Comparison of ENCODE assay signal across 16 cellular contexts in genomic region chr3:122094125-122094524, GRCh38. TPM values are rescaled to one million over a fixed set of nuclear protein-coding genes. Genes with fewer than 3 reads are reported as not detected.
DNase-seq lines count a peak whose midpoint lies in the region; ATAC-seq and TF ChIP-seq lines count a peak whose summit lies in the region.
"Had no signal": no experiment of that assay in that cellular context is flagged by ENCODE, and none has a peak within 500 bp of the region (broad histone marks: within the 10 kb centered on the region; RNA-seq: fewer than 3 reads in every experiment).

No MANE protein-coding gene starts in this region.

- peak overlapping the region; percentile 33 for H3K4me3 Mint-ChIP-seq in activated CD4-positive, alpha-beta T cell treated with anti-CD3 and anti-CD28 coated beads, Interleukin-2, amount 10 ng/mL, durations not matched to agents 24 days and 14 days
- H3K4me3 Mint-ChIP-seq in activated T-helper 17 cell treated with anti-CD3 and anti-CD28 coated beads, Interleukin-2, amount 50 U/mL, for 72 hours, result peak overlapping the region; percentile 57
- H3K4me3 Mint-ChIP-seq: brain had no signal

- intact Hi-C loops in activated CD4-positive, alpha-beta T cell treated with anti-CD3 and anti-CD28 coated beads, Interleukin-2, amount 10 ng/mL, durations not matched to agents 24 days and 14 days (cut with micrococcal nuclease), result loop anchor here (1.0 to 10.0 kb wide), 3 partner anchors 97 to 429 kb away; partner anchors contain the start of gene HCLS1
- intact Hi-C loops in colonic mucosa (cut with DNase I), result no loop called here

- H3K36me3 ChIP-seq in colonic mucosa, result no peaks in the 10 kb centered on the region
- H3K36me3 ChIP-seq: neutrophil, tibial nerve had no signal

- H3K27ac Mint-ChIP-seq in activated CD4-positive, alpha-beta T cell treated with anti-CD3 and anti-CD28 coated beads, Interleukin-2, amount 10 ng/mL, durations not matched to agents 24 days and 14 days, result peak overlapping the region; percentile 86
- peak overlapping the region; percentile 70 for H3K27ac Mint-ChIP-seq in activated T-helper 17 cell treated with anti-CD3 and anti-CD28 coated beads, Interleukin-2, amount 50 U/mL, for 72 hours
- H3K27ac Mint-ChIP-seq: brain had no signal

- H3K27ac ChIP-seq in colonic mucosa, result no peak overlapping the region
- H3K27ac ChIP-seq: neutrophil, tibial nerve, VCaP had no signal

- no peaks in the 10 kb centered on the region for H3K27me3 Mint-ChIP-seq in activated CD4-positive, alpha-beta T cell treated with anti-CD3 and anti-CD28 coated beads, Interleukin-2, amount 10 ng/mL, durations not matched to agents 24 days and 14 days
- no peaks in the 10 kb centered on the region for H3K27me3 Mint-ChIP-seq in activated T-helper 17 cell treated with anti-CD3 and anti-CD28 coated beads, Interleukin-2, amount 50 U/mL, for 72 hours
- H3K27me3 Mint-ChIP-seq: brain had no signal

- H3K4me3 ChIP-seq in colonic mucosa, result no peak overlapping the region
- H3K4me3 ChIP-seq: tibial nerve had no signal

- DNase-seq in activated CD4-positive, alpha-beta T cell treated with anti-CD3 and anti-CD28 coated beads, Interleukin-2, amount 10 ng/mL, durations not matched to agents 24 days and 14 days, result peak; percentile 57
- no peak for DNase-seq in activated CD4-positive, alpha-beta T cell treated with anti-CD3 and anti-CD28 coated beads for 1 hour
- DNase-seq in GM20000 (ENCODE audit: low spot score) (peak; percentile 37), colonic mucosa (no peak), HUDEP-2 (lab: John Stamatoyannopoulos, UW; ENCODE audit: unreplicated experiment in 76 of 76) (no peak), NK-92 (lab: John Stamatoyannopoulos, UW; ENCODE audit: unreplicated experiment) (no peak)
- DNase-seq: 8988T, HCEC 1CT, SHP77 had no signal

- H3K4me1 Mint-ChIP-seq in activated CD4-positive, alpha-beta T cell treated with anti-CD3 and anti-CD28 coated beads, Interleukin-2, amount 10 ng/mL, durations not matched to agents 24 days and 14 days, result peaks cover 28% of the 10 kb centered on the region
- H3K4me1 Mint-ChIP-seq in activated T-helper 17 cell treated with anti-CD3 and anti-CD28 coated beads, Interleukin-2, amount 50 U/mL, for 72 hours, result peaks cover 10% of the 10 kb centered on the region

- ATAC-seq in HG02885 (IDR thresholded peaks at IDR 0.05; ENCODE audit: poor library complexity, unreplicated experiment), result peak; percentile 68
- peak; percentile 52 for ATAC-seq in activated T-helper 17 cell treated with anti-CD3 and anti-CD28 coated beads, Interleukin-2, amount 50 U/mL, for 72 hours (replicated peaks)

- no peak for TF ChIP-seq CTCF in GM20000 (IDR thresholded peaks at IDR 0.05; ENCODE audit: extremely low read depth, missing control alignments)
- TF ChIP-seq CTCF in colonic mucosa (IDR thresholded peaks at IDR 0.05), result no peak

- no peaks in the 10 kb centered on the region for H3K4me1 ChIP-seq in colonic mucosa
- H3K4me1 ChIP-seq: tibial nerve had no signal

- H3K9ac ChIP-seq in colonic mucosa (ENCODE audit: low read depth in 2 of 2, low read length in 2 of 2), result no peak overlapping the region

- no peaks in the 10 kb centered on the region for H3K36me3 Mint-ChIP-seq in activated CD4-positive, alpha-beta T cell treated with anti-CD3 and anti-CD28 coated beads, Interleukin-2, amount 10 ng/mL, durations not matched to agents 24 days and 14 days (ENCODE audit: low read depth)
- no peaks in the 10 kb centered on the region for H3K36me3 Mint-ChIP-seq in activated T-helper 17 cell treated with anti-CD3 and anti-CD28 coated beads, Interleukin-2, amount 50 U/mL, for 72 hours (ENCODE audit: low read depth)
- H3K36me3 Mint-ChIP-seq: brain had no signal

- H3K27me3 ChIP-seq in colonic mucosa, result no peaks in the 10 kb centered on the region
- H3K27me3 ChIP-seq: tibial nerve had no signal

- no peaks in the 10 kb centered on the region for H3K9me3 ChIP-seq in colonic mucosa
- H3K9me3 ChIP-seq: neutrophil, tibial nerve had no signal

- no peaks in the 10 kb centered on the region for H3K9me3 Mint-ChIP-seq in activated CD4-positive, alpha-beta T cell treated with anti-CD3 and anti-CD28 coated beads, Interleukin-2, amount 10 ng/mL, durations not matched to agents 24 days and 14 days
- no peaks in the 10 kb centered on the region for H3K9me3 Mint-ChIP-seq in activated T-helper 17 cell treated with anti-CD3 and anti-CD28 coated beads, Interleukin-2, amount 50 U/mL, for 72 hours
- H3K9me3 Mint-ChIP-seq: brain had no signal

RNA-seq across cellular contexts. Expression of gene CD86, which starts 39.0 kb away (rescaled TPM):
- 1.4 TPM in 2 replicates for total RNA-seq in activated CD4-positive, alpha-beta T cell treated with anti-CD3 and anti-CD28 coated beads, Interleukin-2, amount 10 ng/mL, durations not matched to agents 24 days and 14 days
- 1 to 10 TPM; 1.8 to 4.4 TPM for total RNA-seq in activated T-helper 17 cell treated with anti-CD3 and anti-CD28 coated beads, Interleukin-2, amount 50 U/mL, for 72 hours
- 1 to 10 TPM in 1 of 2 donors, under 1 TPM in 1; 0.57 to 5.6 TPM for total RNA-seq in colonic mucosa
- total RNA-seq: NCI-H460 had no signal

Comparison
In these comparisons a context has a peak if more than half of its experiments do, and no peak if none do; other contexts are left out.
1. DNase-seq: peak in activated CD4-positive, alpha-beta T cell treated with anti-CD3 and anti-CD28 coated beads, Interleukin-2, amount 10 ng/mL, durations not matched to agents 24 days and 14 days (single experiment) and GM20000 (single experiment); none in activated CD4-positive, alpha-beta T cell treated with anti-CD3 and anti-CD28 coated beads for 1 hour (single experiment), colonic mucosa (single experiment), HUDEP-2 (0 of 76) and NK-92 (single experiment).